18 cellular contexts compared by ENCODE assay signal in genomic region chr3:5332270-5332956, GRCh38.
DNase-seq lines count a peak whose midpoint lies in the region; ATAC-seq and TF ChIP-seq lines count a peak whose summit lies in the region.
"Had no signal": no experiment of that assay in that cellular context is flagged by ENCODE, and none has a peak within 500 bp of the region (broad histone marks: within the 10 kb centered on the region; RNA-seq: fewer than 3 reads in every experiment).

No MANE protein-coding gene starts in this region.

- peak; percentile 47 for DNase-seq in GM12865 (ENCODE audit: low read depth)
- DNase-seq in OCI-LY7 (ENCODE audit: low spot score): peak; percentile 2
- no peak for DNase-seq in NCI-H2107 treated with DMSO at 0.1 percent for 48 hours (lab: John Stamatoyannopoulos, UW; ENCODE audit: unreplicated experiment)
- DNase-seq in stimulated activated CD4-positive, alpha-beta T cell treated with anti-CD3 and anti-CD28 coated beads, Interleukin-1b, Interleukin-23, amount 100 ng/mL, for 48 hours: no peak
- no peak for DNase-seq in GM13976 (ENCODE audit: low spot score)
- DNase-seq in islet precursor cell: no peak
- DNase-seq: activated CD8-positive, alpha-beta memory T cell treated with anti-CD3 and anti-CD28 coated beads, Interleukin-2, amount 50 U/mL, for 48 hours; BE2C; DMS153; heart right ventricle; kidney glomerular epithelial cell; NCI-H1417; NCI-H524 treated with DMSO at 0.1 percent for 48 hours; T-helper 1 cell had no signal

- POLR2A ChIA-PET in OCI-LY7 (lab: Charles Lee): interaction anchor here (0.6 to 1.1 kb wide), 2 partner anchors 15 to 731 kb away, joined by 3 to 4 read pairs; no protein-coding TSS in a partner anchor

- BruUV-seq in OCI-LY7 (replicated peaks; lab: Mats Ljungman, UMichigan): no TSS peak

- H3K27ac ChIP-seq in OCI-LY7 (ENCODE audit: low read depth, low read length, poor library complexity, severe bottlenecking): no peak overlapping the region
- H3K27ac ChIP-seq: heart right ventricle had no signal

- no peaks in the 10 kb centered on the region for H3K79me2 ChIP-seq in OCI-LY7 (ENCODE audit: insufficient read depth, low read depth, low read length)

- intact Hi-C loops in OCI-LY7 (cut with micrococcal nuclease; ENCODE audit: unreplicated experiment): no loop called here

- ATAC-seq in GM18867 (IDR thresholded peaks at IDR 0.05; ENCODE audit: unreplicated experiment) (peak; percentile 90), HG02623 (IDR thresholded peaks at IDR 0.05; ENCODE audit: unreplicated experiment) (peak; percentile 61)
- ATAC-seq: heart right ventricle had no signal

- H3K9me3 ChIP-seq in OCI-LY7 (ENCODE audit: low read length): no peaks in the 10 kb centered on the region
- H3K9me3 ChIP-seq: BE2C, heart right ventricle had no signal

- H3K4me1 ChIP-seq in OCI-LY7 (ENCODE audit: insufficient read depth, low read length, poor library complexity, severe bottlenecking): no peaks in the 10 kb centered on the region
- H3K4me1 ChIP-seq: BE2C, heart right ventricle had no signal

- CTCF ChIA-PET in OCI-LY7 (lab: Charles Lee; ENCODE audit: unreplicated experiment): interaction anchor here (0.6 kb wide), 1 partner anchor 1583 kb away, joined by 3 read pairs; no protein-coding TSS in a partner anchor

- no peaks in the 10 kb centered on the region for H3K36me3 ChIP-seq in OCI-LY7 (ENCODE audit: insufficient read depth, low read length)
- H3K36me3 ChIP-seq: BE2C, heart right ventricle had no signal

- no peak overlapping the region for H2AFZ ChIP-seq in OCI-LY7 (ENCODE audit: low read length)

- H3K4me2 ChIP-seq in OCI-LY7 (ENCODE audit: low read length): no peak overlapping the region
- H3K4me2 ChIP-seq: smooth muscle cell had no signal

- no peak overlapping the region for H3K4me3 ChIP-seq in GM12865 (ENCODE audit: low read depth, low read length)
- H3K4me3 ChIP-seq in OCI-LY7 (ENCODE audit: low read depth, low read length, poor library complexity, severe bottlenecking): no peak overlapping the region
- H3K4me3 ChIP-seq: heart right ventricle, K562, smooth muscle cell had no signal

- TF ChIP-seq CTCF in GM12865 (IDR thresholded peaks at IDR 0.05; ENCODE audit: insufficient read depth, low read depth, low read length, missing control alignments) (no peak), OCI-LY7 (conservative IDR thresholded peaks at IDR 0.05; ENCODE audit: low read length) (no peak), GM13976 (IDR thresholded peaks at IDR 0.05; ENCODE audit: borderline replicate concordance, control extremely low read depth, extremely low read depth, insufficient read depth, missing control alignments) (no peak)

- in situ Hi-C loops in GM13976 (cut with MboI; ENCODE audit: low sequenced_read_pairs, unreplicated experiment): no loop called here

- no peaks in the 10 kb centered on the region for H3K9me2 ChIP-seq in OCI-LY7 (ENCODE audit: insufficient read depth, low read length)

- H4K20me1 ChIP-seq in OCI-LY7 (ENCODE audit: insufficient read depth, low read length): no peaks in the 10 kb centered on the region

Comparison
In these comparisons a context has a peak if more than half of its experiments do, and no peak if none do; other contexts are left out.
1. DNase-seq: peak in GM12865 (single experiment) and OCI-LY7 (single experiment); none in NCI-H2107 treated with DMSO at 0.1 percent for 48 hours (single experiment), stimulated activated CD4-positive, alpha-beta T cell treated with anti-CD3 and anti-CD28 coated beads, Interleukin-1b, Interleukin-23, amount 100 ng/mL, for 48 hours (single experiment), GM13976 (single experiment) and islet precursor cell (single experiment).